In genomic region chr3:12196684-12197083, GRCh38 we compare ENCODE assay signal across 1 cellular context.
TF ChIP-seq lines count a peak whose summit lies in the region.

No MANE protein-coding gene starts in this region.

TF ChIP-seq in IMR-90, 13 proteins besides CTCF, POLR2A, EP300 and RAD21 (continued from another document):
- TF ChIP-seq ELK1 (IDR thresholded peaks at IDR 0.05; ENCODE audit: borderline replicate concordance, low read depth, low read length): no peak
- TF ChIP-seq USF2 (IDR thresholded peaks at IDR 0.05; ENCODE audit: low read depth, low read length): no peak
- TF ChIP-seq FOS (IDR thresholded peaks at IDR 0.05; ENCODE audit: low read depth, low read length): no peak
- no peak for TF ChIP-seq CHD1 (IDR thresholded peaks at IDR 0.05; ENCODE audit: low read depth, low read length)
- TF ChIP-seq NFE2L2 (IDR thresholded peaks at IDR 0.05; ENCODE audit: low read depth, low read length): no peak
- no peak for TF ChIP-seq RCOR1 (IDR thresholded peaks at IDR 0.05; ENCODE audit: insufficient replicate concordance, low read length)
